In genomic region chr16:9090101-9090959, GRCh38 we compare ENCODE assay signal across 8 cellular contexts. TPM values are rescaled to one million over a fixed set of nuclear protein-coding genes. Genes with fewer than 3 reads are reported as not detected.
A peak's percentile ranks its signal among the peaks of the same experiment; 100 is the strongest.
DNase-seq lines count a peak whose midpoint lies in the region; ATAC-seq and TF ChIP-seq lines count a peak whose summit lies in the region.

No MANE protein-coding gene starts in this region.

- ATAC-seq in Panc1 (peak; percentile 9), left cardiac atrium (peak; percentile 8 to 40), HG03571 (IDR thresholded peaks at IDR 0.05; ENCODE audit: unreplicated experiment) (no peak)

- no peaks in the 10 kb centered on the region for H3K9me3 ChIP-seq in Panc1 (ENCODE audit: control insufficient read depth, insufficient read depth, low read depth, low read length)
- H3K9me3 ChIP-seq in prostate gland: no peaks in the 10 kb centered on the region

- H3K4me3 ChIP-seq in Panc1 (ENCODE audit: low read depth in 2 of 2, low read length in 2 of 2) (peak overlapping the region; percentile 64 to 92), prostate gland (peak overlapping the region; percentile 40 to 100)

- peaks cover 16% of the 10 kb centered on the region for H3K4me1 ChIP-seq in Panc1 (ENCODE audit: control insufficient read depth, insufficient read depth, low read length)
- H3K4me1 ChIP-seq in prostate gland (replicated peaks): peaks cover 2% of the 10 kb centered on the region

- in situ Hi-C loops in Panc1 (cut with HindIII; ENCODE audit: low pct_unique_long_range_greater_than_20kb, low sequenced_read_pairs): no loop called here

- peaks cover 23% of the 10 kb centered on the region for H3K36me3 Mint-ChIP-seq in activated naive CD8-positive, alpha-beta T cell treated with anti-CD3 and anti-CD28 coated beads for 36 hours

- intact Hi-C loops in Panc1 (cut with micrococcal nuclease; ENCODE audit: unreplicated experiment) (loop anchor here (10.0 kb wide), 1 partner anchor 136 kb away; no protein-coding TSS in a partner anchor), left cardiac atrium (cut with DNase I) (loop anchor here in 1 of 2 donors (5.0 kb wide), 1 partner anchor 128 kb away; the partner anchor contains the start of gene USP7), prostate gland (cut with DNase I) (no loop called here)

- POLR2A ChIA-PET in Panc1 (lab: Charles Lee): interaction anchor here (0.5 kb wide), 2 partner anchors 33 to 62 kb away, joined by 7 to 8 read pairs; no protein-coding TSS in a partner anchor

- peak overlapping the region; percentile 89 for H3K4me3 Mint-ChIP-seq in activated naive CD8-positive, alpha-beta T cell treated with anti-CD3 and anti-CD28 coated beads for 36 hours

- no peaks in the 10 kb centered on the region for H3K9me3 Mint-ChIP-seq in activated naive CD8-positive, alpha-beta T cell treated with anti-CD3 and anti-CD28 coated beads for 36 hours

- no peaks in the 10 kb centered on the region for H3K27me3 ChIP-seq in Panc1 (ENCODE audit: control insufficient read depth, insufficient read depth, low read length)
- H3K27me3 ChIP-seq in prostate gland (replicated peaks; ENCODE audit: insufficient read depth): no peaks in the 10 kb centered on the region

- H3K4me1 Mint-ChIP-seq in activated naive CD8-positive, alpha-beta T cell treated with anti-CD3 and anti-CD28 coated beads for 36 hours: peaks cover 18% of the 10 kb centered on the region

- H3K36me3 ChIP-seq in Panc1 (ENCODE audit: control insufficient read depth, insufficient read depth, low read length) (peaks cover 19% of the 10 kb centered on the region), prostate gland (no peaks in the 10 kb centered on the region)

- peak overlapping the region; percentile 98 for H3K27ac Mint-ChIP-seq in activated naive CD8-positive, alpha-beta T cell treated with anti-CD3 and anti-CD28 coated beads for 36 hours

- DNase-seq in GM10266 (ENCODE audit: extremely low spot score) (peak; percentile 48), Panc1 (ENCODE audit: low read depth, low spot score) (no peak), left cardiac atrium (peak; percentile 57), prostate gland (ENCODE audit: low spot score) (peak; percentile 27), GF-D8 (lab: John Stamatoyannopoulos, UW) (no peak), SHP77 treated with DMSO at 0.1 percent for 48 hours (lab: John Stamatoyannopoulos, UW) (no peak)
- peak; percentile 66 for DNase-seq in activated naive CD8-positive, alpha-beta T cell treated with anti-CD3 and anti-CD28 coated beads for 36 hours

- CTCF ChIA-PET in Panc1 (lab: Charles Lee): interaction anchor here (0.6 kb wide), 1 partner anchor 37 kb away, joined by 3 read pairs; no protein-coding TSS in a partner anchor

- 8% methylated on average over 56 of the region's 85 CpGs for WGBS in prostate gland

- peaks cover 4% of the 10 kb centered on the region for H3K27me3 Mint-ChIP-seq in activated naive CD8-positive, alpha-beta T cell treated with anti-CD3 and anti-CD28 coated beads for 36 hours

- TF ChIP-seq CTCF in GM10266 (IDR thresholded peaks at IDR 0.05; ENCODE audit: control insufficient read depth, insufficient read depth, low read depth, missing control alignments) (no peak), Panc1 (IDR thresholded peaks at IDR 0.05) (no peak), prostate gland (IDR thresholded peaks at IDR 0.05) (no peak)

- H3K27ac ChIP-seq in Panc1 (ENCODE audit: low read length) (peak overlapping the region; percentile 96), prostate gland (peak overlapping the region; percentile 66 to 74)

- TF ChIP-seq POLR2A in prostate gland (IDR thresholded peaks at IDR 0.05): no peak

- BruUV-seq in Panc1 (replicated peaks; lab: Mats Ljungman, UMichigan): TSS peak; percentile 96

RNA-seq across cellular contexts. Expression of gene HAPSTR1, which starts 1.1 kb away (rescaled TPM):
- total RNA-seq in Panc1 (2021; ENCODE audit: unreplicated experiment): 49.9 TPM
- 15.7 TPM for polyA plus RNA-seq in Panc1 (2012; ENCODE audit: insufficient read length)
- 10 to 100 TPM; 64.5 to 65.5 TPM for total RNA-seq in activated naive CD8-positive, alpha-beta T cell treated with anti-CD3 and anti-CD28 coated beads for 36 hours
- total RNA-seq in left cardiac atrium: 10 to 100 TPM; 35.6 to 50.5 TPM
- total RNA-seq in prostate gland: 10 to 100 TPM; 45.5 to 68.6 TPM

Comparison
In these comparisons a context has a peak if more than half of its experiments do, and no peak if none do; other contexts are left out.
1. DNase-seq: peak in GM10266 (single experiment), activated naive CD8-positive, alpha-beta T cell treated with anti-CD3 and anti-CD28 coated beads for 36 hours (single experiment), left cardiac atrium (single experiment) and prostate gland (single experiment); none in Panc1 (single experiment), GF-D8 (single experiment) and SHP77 treated with DMSO at 0.1 percent for 48 hours (single experiment).